Comparison of ENCODE assay signal across 32 cellular contexts in genomic region chr21:20167059-20167458, GRCh38.
"Had no signal": no experiment of that assay in that cellular context is flagged by ENCODE, and none has a peak within 500 bp of the region (broad histone marks: within the 10 kb centered on the region; RNA-seq: fewer than 3 reads in every experiment).

No MANE protein-coding gene starts in this region.

- H3K9me3 ChIP-seq: adrenal gland, body of pancreas, breast epithelium had no signal

- DNase-seq: activated B cell treated with CpG ODN at 0.5 μM for 24 hours; activated CD4-positive, alpha-beta memory T cell treated with anti-CD3 and anti-CD28 coated beads for 36 hours; activated CD4-positive, alpha-beta T cell treated with anti-CD3 and anti-CD28 coated beads for 4 hours; activated CD4-positive, alpha-beta T cell treated with anti-CD3 and anti-CD28 coated beads, Interleukin-2, amount 10 ng/mL, durations not matched to agents 24 days and 14 days; activated CD4-positive, alpha-beta T cell treated with anti-CD3 and anti-CD28 coated beads, Interleukin-2, amount 50 U/mL, for 1 hour; activated CD4-positive, alpha-beta T cell treated with anti-CD3 and anti-CD28 coated beads, Interleukin-2, amount 50 U/mL, for 4 hours; activated CD4-positive, CD25-positive, alpha-beta regulatory T cell treated with anti-CD3 and anti-CD28 coated beads, Interleukin-2, amount 50 U/mL, for 72 hours; activated CD8-positive, alpha-beta memory T cell treated with anti-CD3 and anti-CD28 coated beads, Interleukin-2, amount 50 U/mL, for 4 hours; activated CD8-positive, alpha-beta T cell treated with anti-CD3 and anti-CD28 coated beads for 36 hours; activated effector memory CD4-positive, alpha-beta T cell treated with anti-CD3 and anti-CD28 coated beads, Interleukin-2, amount 50 U/mL, for 16 hours; activated gamma-delta T cell treated with Interleukin-2 at 50 U/mL for 16 hours; activated naive CD4-positive, alpha-beta T cell; activated naive CD4-positive, alpha-beta T cell treated with anti-CD3 and anti-CD28 coated beads for 36 hours; activated naive CD4-positive, alpha-beta T cell treated with anti-CD3 and anti-CD28 coated beads, Interleukin-2, amount 50 U/mL, for 16 hours; activated naive CD8-positive, alpha-beta T cell treated with anti-CD3 and anti-CD28 coated beads for 36 hours; activated T-cell treated with anti-CD3 and anti-CD28 coated beads for 4 hours; activated T-cell treated with anti-CD3 and anti-CD28 coated beads, Interleukin-2, amount 50 U/mL, for 1 hour; activated T-cell treated with anti-CD3 and anti-CD28 coated beads, Interleukin-2, amount 50 U/mL, for 4 hours; activated T-cell treated with anti-CD3 and anti-CD28 coated beads, Interleukin-2, amount 50 U/mL, for 72 hours; adrenal gland; amniotic stem cell; aorta; body of pancreas; brain microvascular endothelial cell; central memory CD4-positive, alpha-beta T cell; T-helper 1 cell; T-helper 2 cell; T-helper 9 cell had no signal

- H3K4me3 ChIP-seq: adrenal gland, body of pancreas, breast epithelium had no signal

- H3K27me3 ChIP-seq: adrenal gland, body of pancreas, brain microvascular endothelial cell, breast epithelium had no signal

- ATAC-seq: activated CD8-positive, alpha-beta T cell treated with anti-CD3 and anti-CD28 coated beads for 36 hours; activated naive CD4-positive, alpha-beta T cell treated with anti-CD3 and anti-CD28 coated beads, Interleukin-2, amount 50 U/mL, for 72 hours; activated T-cell treated with anti-CD3 and anti-CD28 coated beads, Interleukin-2, amount 50 U/mL, for 4 hours; activated T-cell treated with anti-CD3 and anti-CD28 coated beads, Interleukin-2, amount 50 U/mL, for 72 hours; activated T-helper 17 cell treated with anti-CD3 and anti-CD28 coated beads, Interleukin-2, amount 50 U/mL, for 72 hours; body of pancreas had no signal

- H3K36me3 ChIP-seq: adrenal gland, brain microvascular endothelial cell, breast epithelium had no signal

- H3K4me1 ChIP-seq: adrenal gland, breast epithelium had no signal

- H3K27ac ChIP-seq: adrenal gland, body of pancreas, brain microvascular endothelial cell, breast epithelium, VCaP had no signal
